2 cellular contexts compared by ENCODE assay signal in the genomic region with DNA sequence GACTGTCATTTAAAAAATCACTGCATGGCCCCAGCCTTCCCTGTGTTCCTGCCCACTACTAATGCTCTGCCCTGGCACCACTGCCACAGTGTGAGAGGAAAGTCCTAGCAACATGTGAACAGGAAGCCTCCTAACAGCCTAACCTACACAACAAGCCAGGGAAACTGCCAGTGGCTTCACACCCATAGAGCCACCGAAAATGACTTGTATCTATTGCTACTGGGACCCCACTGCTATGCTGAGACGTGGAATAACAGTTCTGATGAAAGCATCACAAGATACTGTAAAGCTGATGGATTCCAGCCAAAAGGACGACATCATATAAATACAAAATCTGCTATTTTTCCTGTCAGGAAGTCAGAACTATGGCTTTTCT.
TF ChIP-seq lines count a peak whose summit lies in the region.

No MANE protein-coding gene starts in this region.

TF ChIP-seq in HepG2, 621 proteins besides CTCF, POLR2A, EP300 and RAD21 (continued from another document):
- TF ChIP-seq, protein P1, sequence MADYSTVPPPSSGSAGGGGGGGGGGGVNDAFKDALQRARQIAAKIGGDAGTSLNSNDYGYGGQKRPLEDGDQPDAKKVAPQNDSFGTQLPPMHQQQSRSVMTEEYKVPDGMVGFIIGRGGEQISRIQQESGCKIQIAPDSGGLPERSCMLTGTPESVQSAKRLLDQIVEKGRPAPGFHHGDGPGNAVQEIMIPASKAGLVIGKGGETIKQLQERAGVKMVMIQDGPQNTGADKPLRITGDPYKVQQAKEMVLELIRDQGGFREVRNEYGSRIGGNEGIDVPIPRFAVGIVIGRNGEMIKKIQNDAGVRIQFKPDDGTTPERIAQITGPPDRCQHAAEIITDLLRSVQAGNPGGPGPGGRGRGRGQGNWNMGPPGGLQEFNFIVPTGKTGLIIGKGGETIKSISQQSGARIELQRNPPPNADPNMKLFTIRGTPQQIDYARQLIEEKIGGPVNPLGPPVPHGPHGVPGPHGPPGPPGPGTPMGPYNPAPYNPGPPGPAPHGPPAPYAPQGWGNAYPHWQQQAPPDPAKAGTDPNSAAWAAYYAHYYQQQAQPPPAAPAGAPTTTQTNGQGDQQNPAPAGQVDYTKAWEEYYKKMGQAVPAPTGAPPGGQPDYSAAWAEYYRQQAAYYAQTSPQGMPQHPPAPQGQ (CRISPR knock-in tag; IDR thresholded peaks at IDR 0.05; ENCODE audit: borderline replicate concordance): no peak
- TF ChIP-seq, protein P2, sequence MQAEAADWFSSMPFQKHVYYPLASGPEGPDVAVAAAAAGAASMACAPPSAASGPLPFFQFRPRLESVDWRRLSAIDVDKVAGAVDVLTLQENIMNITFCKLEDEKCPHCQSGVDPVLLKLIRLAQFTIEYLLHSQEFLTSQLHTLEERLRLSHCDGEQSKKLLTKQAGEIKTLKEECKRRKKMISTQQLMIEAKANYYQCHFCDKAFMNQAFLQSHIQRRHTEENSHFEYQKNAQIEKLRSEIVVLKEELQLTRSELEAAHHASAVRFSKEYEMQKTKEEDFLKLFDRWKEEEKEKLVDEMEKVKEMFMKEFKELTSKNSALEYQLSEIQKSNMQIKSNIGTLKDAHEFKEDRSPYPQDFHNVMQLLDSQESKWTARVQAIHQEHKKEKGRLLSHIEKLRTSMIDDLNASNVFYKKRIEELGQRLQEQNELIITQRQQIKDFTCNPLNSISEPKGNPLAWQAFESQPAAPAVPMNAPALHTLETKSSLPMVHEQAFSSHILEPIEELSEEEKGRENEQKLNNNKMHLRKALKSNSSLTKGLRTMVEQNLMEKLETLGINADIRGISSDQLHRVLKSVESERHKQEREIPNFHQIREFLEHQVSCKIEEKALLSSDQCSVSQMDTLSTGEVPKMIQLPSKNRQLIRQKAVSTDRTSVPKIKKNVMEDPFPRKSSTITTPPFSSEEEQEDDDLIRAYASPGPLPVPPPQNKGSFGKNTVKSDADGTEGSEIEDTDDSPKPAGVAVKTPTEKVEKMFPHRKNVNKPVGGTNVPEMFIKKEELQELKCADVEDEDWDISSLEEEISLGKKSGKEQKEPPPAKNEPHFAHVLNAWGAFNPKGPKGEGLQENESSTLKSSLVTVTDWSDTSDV (CRISPR knock-in tag; IDR thresholded peaks at IDR 0.05): no peak
- TF ChIP-seq HHEX (CRISPR knock-in tag; IDR thresholded peaks at IDR 0.05): no peak
- TF ChIP-seq, protein P3, sequence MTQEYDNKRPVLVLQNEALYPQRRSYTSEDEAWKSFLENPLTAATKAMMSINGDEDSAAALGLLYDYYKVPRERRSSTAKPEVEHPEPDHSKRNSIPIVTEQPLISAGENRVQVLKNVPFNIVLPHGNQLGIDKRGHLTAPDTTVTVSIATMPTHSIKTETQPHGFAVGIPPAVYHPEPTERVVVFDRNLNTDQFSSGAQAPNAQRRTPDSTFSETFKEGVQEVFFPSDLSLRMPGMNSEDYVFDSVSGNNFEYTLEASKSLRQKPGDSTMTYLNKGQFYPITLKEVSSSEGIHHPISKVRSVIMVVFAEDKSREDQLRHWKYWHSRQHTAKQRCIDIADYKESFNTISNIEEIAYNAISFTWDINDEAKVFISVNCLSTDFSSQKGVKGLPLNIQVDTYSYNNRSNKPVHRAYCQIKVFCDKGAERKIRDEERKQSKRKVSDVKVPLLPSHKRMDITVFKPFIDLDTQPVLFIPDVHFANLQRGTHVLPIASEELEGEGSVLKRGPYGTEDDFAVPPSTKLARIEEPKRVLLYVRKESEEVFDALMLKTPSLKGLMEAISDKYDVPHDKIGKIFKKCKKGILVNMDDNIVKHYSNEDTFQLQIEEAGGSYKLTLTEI (CRISPR knock-in tag; conservative IDR thresholded peaks at IDR 0.05): no peak
- TF ChIP-seq TGIF2 (CRISPR knock-in tag; IDR thresholded peaks at IDR 0.05): no peak
- TF ChIP-seq JDP2 (CRISPR knock-in tag; IDR thresholded peaks at IDR 0.05; ENCODE audit: borderline replicate concordance): no peak
- TF ChIP-seq HMG20A (CRISPR knock-in tag; IDR thresholded peaks at IDR 0.05; ENCODE audit: borderline replicate concordance): no peak
- no peak for TF ChIP-seq SP4 (CRISPR knock-in tag; IDR thresholded peaks at IDR 0.05)
- TF ChIP-seq, protein P4, sequence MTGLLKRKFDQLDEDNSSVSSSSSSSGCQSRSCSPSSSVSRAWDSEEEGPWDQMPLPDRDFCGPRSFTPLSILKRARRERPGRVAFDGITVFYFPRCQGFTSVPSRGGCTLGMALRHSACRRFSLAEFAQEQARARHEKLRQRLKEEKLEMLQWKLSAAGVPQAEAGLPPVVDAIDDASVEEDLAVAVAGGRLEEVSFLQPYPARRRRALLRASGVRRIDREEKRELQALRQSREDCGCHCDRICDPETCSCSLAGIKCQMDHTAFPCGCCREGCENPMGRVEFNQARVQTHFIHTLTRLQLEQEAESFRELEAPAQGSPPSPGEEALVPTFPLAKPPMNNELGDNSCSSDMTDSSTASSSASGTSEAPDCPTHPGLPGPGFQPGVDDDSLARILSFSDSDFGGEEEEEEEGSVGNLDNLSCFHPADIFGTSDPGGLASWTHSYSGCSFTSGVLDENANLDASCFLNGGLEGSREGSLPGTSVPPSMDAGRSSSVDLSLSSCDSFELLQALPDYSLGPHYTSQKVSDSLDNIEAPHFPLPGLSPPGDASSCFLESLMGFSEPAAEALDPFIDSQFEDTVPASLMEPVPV (CRISPR knock-in tag; IDR thresholded peaks at IDR 0.05): no peak
- TF ChIP-seq, protein P5, sequence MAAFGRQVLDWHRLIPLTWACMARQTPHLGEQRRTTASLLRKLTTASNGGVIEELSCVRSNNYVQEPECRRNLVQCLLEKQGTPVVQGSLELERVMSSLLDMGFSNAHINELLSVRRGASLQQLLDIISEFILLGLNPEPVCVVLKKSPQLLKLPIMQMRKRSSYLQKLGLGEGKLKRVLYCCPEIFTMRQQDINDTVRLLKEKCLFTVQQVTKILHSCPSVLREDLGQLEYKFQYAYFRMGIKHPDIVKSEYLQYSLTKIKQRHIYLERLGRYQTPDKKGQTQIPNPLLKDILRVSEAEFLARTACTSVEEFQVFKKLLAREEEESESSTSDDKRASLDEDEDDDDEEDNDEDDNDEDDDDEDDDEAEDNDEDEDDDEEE (CRISPR knock-in tag; IDR thresholded peaks at IDR 0.05): no peak

TF ChIP-seq in GM12878, 131 proteins besides CTCF, POLR2A, EP300 and RAD21 (continued from another document):
- no peak for TF ChIP-seq STAT1 (conservative IDR thresholded peaks at IDR 0.05)
- TF ChIP-seq RB1 (IDR thresholded peaks at IDR 0.05; ENCODE audit: borderline replicate concordance): no peak
- TF ChIP-seq IRF4 (IDR thresholded peaks at IDR 0.05; ENCODE audit: low read depth, low read length): no peak
- no peak for TF ChIP-seq JUNB (IDR thresholded peaks at IDR 0.05)
- TF ChIP-seq KDM1A (IDR thresholded peaks at IDR 0.05; ENCODE audit: borderline replicate concordance): no peak
- no peak for TF ChIP-seq MYB (IDR thresholded peaks at IDR 0.05; ENCODE audit: borderline replicate concordance, low read depth, low read length)
- TF ChIP-seq MEF2A (IDR thresholded peaks at IDR 0.05; ENCODE audit: insufficient read depth, low read depth, low read length): no peak
- TF ChIP-seq NRF1 (conservative IDR thresholded peaks at IDR 0.05; ENCODE audit: low read depth, low read length): no peak
